Comparison of ENCODE assay signal across 1 cellular context in genomic region chr1:181033128-181033798, GRCh38.
TF ChIP-seq lines count a peak whose summit lies in the region.

No MANE protein-coding gene starts in this region.

TF ChIP-seq in K562, 482 proteins besides CTCF, POLR2A, EP300 and RAD21 (continued from another document):
- TF ChIP-seq, protein P1, sequence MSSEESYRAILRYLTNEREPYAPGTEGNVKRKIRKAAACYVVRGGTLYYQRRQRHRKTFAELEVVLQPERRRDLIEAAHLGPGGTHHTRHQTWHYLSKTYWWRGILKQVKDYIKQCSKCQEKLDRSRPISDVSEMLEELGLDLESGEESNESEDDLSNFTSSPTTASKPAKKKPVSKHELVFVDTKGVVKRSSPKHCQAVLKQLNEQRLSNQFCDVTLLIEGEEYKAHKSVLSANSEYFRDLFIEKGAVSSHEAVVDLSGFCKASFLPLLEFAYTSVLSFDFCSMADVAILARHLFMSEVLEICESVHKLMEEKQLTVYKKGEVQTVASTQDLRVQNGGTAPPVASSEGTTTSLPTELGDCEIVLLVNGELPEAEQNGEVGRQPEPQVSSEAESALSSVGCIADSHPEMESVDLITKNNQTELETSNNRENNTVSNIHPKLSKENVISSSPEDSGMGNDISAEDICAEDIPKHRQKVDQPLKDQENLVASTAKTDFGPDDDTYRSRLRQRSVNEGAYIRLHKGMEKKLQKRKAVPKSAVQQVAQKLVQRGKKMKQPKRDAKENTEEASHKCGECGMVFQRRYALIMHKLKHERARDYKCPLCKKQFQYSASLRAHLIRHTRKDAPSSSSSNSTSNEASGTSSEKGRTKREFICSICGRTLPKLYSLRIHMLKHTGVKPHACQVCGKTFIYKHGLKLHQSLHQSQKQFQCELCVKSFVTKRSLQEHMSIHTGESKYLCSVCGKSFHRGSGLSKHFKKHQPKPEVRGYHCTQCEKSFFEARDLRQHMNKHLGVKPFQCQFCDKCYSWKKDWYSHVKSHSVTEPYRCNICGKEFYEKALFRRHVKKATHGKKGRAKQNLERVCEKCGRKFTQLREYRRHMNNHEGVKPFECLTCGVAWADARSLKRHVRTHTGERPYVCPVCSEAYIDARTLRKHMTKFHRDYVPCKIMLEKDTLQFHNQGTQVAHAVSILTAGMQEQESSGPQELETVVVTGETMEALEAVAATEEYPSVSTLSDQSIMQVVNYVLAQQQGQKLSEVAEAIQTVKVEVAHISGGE (CRISPR knock-in tag; IDR thresholded peaks at IDR 0.05): peak in 1 of 3 experiments; percentile 68; a peak in 2 of 6 replicates
- TF ChIP-seq TCF7 (IDR thresholded peaks at IDR 0.05; ENCODE audit: borderline replicate concordance) (no peak), ZBTB17 (CRISPR knock-in tag; IDR thresholded peaks at IDR 0.05) (peak; percentile 76; the same call in 1 of the 2 replicates), ZNF263 (CRISPR knock-in tag; IDR thresholded peaks at IDR 0.05; ENCODE audit: borderline replicate concordance) (peak; percentile 20; the same call in 1 of the 2 replicates), CHD2 (IDR thresholded peaks at IDR 0.05; ENCODE audit: low read depth, low read length) (0 out of 2 replicates have a peak, but pooled peaks have one; percentile 4), NRF1 (conservative IDR thresholded peaks at IDR 0.05 in 1 of 2, IDR thresholded peaks at IDR 0.05 in 1 of 2) (0 out of 4 replicates have a peak, but pooled peaks of 1 of the 2 experiments have one; percentile 10), CEBPB (tag; IDR thresholded peaks at IDR 0.05) (peak; percentile 75), ZNF668 (CRISPR knock-in tag; IDR thresholded peaks at IDR 0.05) (peak; percentile 83), NFATC3 (IDR thresholded peaks at IDR 0.05) (no peak), MAFG (tag; conservative IDR thresholded peaks at IDR 0.05) (no peak), ERF (CRISPR knock-in tag; IDR thresholded peaks at IDR 0.05) (peak; percentile 53; the same call in 1 of the 2 replicates), SMARCE1 (IDR thresholded peaks at IDR 0.05) (peak; percentile 76; the same call in 1 of the 2 replicates)
- TF ChIP-seq, protein P2, sequence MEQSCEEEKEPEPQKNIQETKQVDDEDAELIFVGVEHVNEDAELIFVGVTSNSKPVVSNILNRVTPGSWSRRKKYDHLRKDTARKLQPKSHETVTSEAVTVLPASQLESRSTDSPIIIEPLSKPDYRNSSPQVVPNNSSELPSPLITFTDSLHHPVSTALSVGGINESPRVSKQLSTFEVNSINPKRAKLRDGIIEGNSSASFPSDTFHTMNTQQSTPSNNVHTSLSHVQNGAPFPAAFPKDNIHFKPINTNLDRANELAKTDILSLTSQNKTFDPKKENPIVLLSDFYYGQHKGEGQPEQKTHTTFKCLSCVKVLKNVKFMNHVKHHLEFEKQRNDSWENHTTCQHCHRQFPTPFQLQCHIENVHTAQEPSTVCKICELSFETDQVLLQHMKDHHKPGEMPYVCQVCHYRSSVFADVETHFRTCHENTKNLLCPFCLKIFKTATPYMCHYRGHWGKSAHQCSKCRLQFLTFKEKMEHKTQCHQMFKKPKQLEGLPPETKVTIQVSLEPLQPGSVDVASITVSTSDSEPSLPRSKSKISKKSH (CRISPR knock-in tag; IDR thresholded peaks at IDR 0.05): no peak
TF ChIP-seq in K562: peak in this region for 132.
